ENCODE assay signal across 8 cellular contexts in genomic region chr20:32535316-32535952, GRCh38. TPM values are rescaled to one million over a fixed set of nuclear protein-coding genes. Genes with fewer than 3 reads are reported as not detected.
DNase-seq lines count a peak whose midpoint lies in the region; ATAC-seq and TF ChIP-seq lines count a peak whose summit lies in the region.

No MANE protein-coding gene starts in this region.

- H3K27ac Mint-ChIP-seq in Caco-2 (ENCODE audit: unreplicated experiment) (no peak overlapping the region), WTC11 (no peak overlapping the region)

- DNase-seq in Caco-2 (no peak), NAMALWA (ENCODE audit: low spot score) (peak; percentile 27), WTC11 (ENCODE audit: low spot score) (no peak), adrenal gland (no peak), HT-29 (ENCODE audit: low spot score) (no peak), Kasumi-1 (lab: John Stamatoyannopoulos, UW) (no peak), NCI-H1048 (lab: John Stamatoyannopoulos, UW) (no peak)

- no TSS peak for BruUV-seq in Caco-2 (replicated peaks; lab: Mats Ljungman, UMichigan)

- H3K4me3 Mint-ChIP-seq in Caco-2 (ENCODE audit: unreplicated experiment) (peak overlapping the region; percentile 80), WTC11 (peak overlapping the region; percentile 38)

- peak overlapping the region; percentile 13 for H3K9ac ChIP-seq in mucosa of stomach (ENCODE audit: low read length)

- CTCF ChIA-PET in Caco-2 (lab: Charles Lee): interaction anchor here (0.5 to 2.2 kb wide), 8 partner anchors 9 to 411 kb away, joined by 3 to 10 read pairs (median 3); no protein-coding TSS in a partner anchor
- CTCF ChIA-PET in WTC11 (lab: Charles Lee): interaction anchor here (0.6 to 1.9 kb wide), 9 partner anchors 12 to 130 kb away, joined by 3 to 8 read pairs (median 4); no protein-coding TSS in a partner anchor

- no peak for TF ChIP-seq CTCF in Caco-2 (IDR thresholded peaks at IDR 0.05; ENCODE audit: insufficient read depth in 1 of 2, low read depth in 1 of 2, low read length in 1 of 2, severe bottlenecking in 1 of 2, unreplicated experiment in 1 of 2)
- TF ChIP-seq CTCF in WTC11 (IDR thresholded peaks at IDR 0.05): no peak
- TF ChIP-seq CTCF in adrenal gland (IDR thresholded peaks at IDR 0.05): no peak

- H3K4me3 ChIP-seq in Caco-2 (ENCODE audit: low read depth, low read length) (peak overlapping the region; percentile 71; the same call in 1 of the 2 replicates), mucosa of stomach (ENCODE audit: low read length) (no peak overlapping the region), adrenal gland (no peak overlapping the region)

- H3K4me1 Mint-ChIP-seq in Caco-2 (ENCODE audit: low read depth, unreplicated experiment): peaks cover 19% of the 10 kb centered on the region
- H3K4me1 Mint-ChIP-seq in WTC11: peaks cover 41% of the 10 kb centered on the region

- no peak; the same call in 1 of the 2 replicates for ATAC-seq in WTC11

- H3K9me3 Mint-ChIP-seq in Caco-2 (ENCODE audit: unreplicated experiment) (no peaks in the 10 kb centered on the region), WTC11 (no peaks in the 10 kb centered on the region)

- H3K36me3 Mint-ChIP-seq in Caco-2 (ENCODE audit: insufficient read depth, unreplicated experiment) (no peaks in the 10 kb centered on the region), WTC11 (no peaks in the 10 kb centered on the region)

- POLR2A ChIA-PET in Caco-2 (lab: Charles Lee): no interaction called here
- POLR2A ChIA-PET in WTC11 (lab: Charles Lee): interaction anchor here (0.7 kb wide), 1 partner anchor 137 kb away, joined by 3 read pairs; no protein-coding TSS in a partner anchor

- no peaks in the 10 kb centered on the region for H3K27me3 Mint-ChIP-seq in Caco-2 (ENCODE audit: insufficient read depth, unreplicated experiment)
- peaks cover 25% of the 10 kb centered on the region for H3K27me3 Mint-ChIP-seq in WTC11 (ENCODE audit: low read depth)

- H3K27me3 ChIP-seq in Caco-2 (replicated peaks; ENCODE audit: control insufficient read depth, insufficient read depth, low read length) (no peaks in the 10 kb centered on the region), mucosa of stomach (ENCODE audit: control insufficient read depth, insufficient read depth, low read length) (peaks cover 10% of the 10 kb centered on the region), adrenal gland (no peaks in the 10 kb centered on the region)

- intact Hi-C loops in Caco-2 (cut with micrococcal nuclease; ENCODE audit: unreplicated experiment): loop anchor here (5.0 kb wide), 1 partner anchor 47 kb away; no protein-coding TSS in a partner anchor
- intact Hi-C loops in adrenal gland (cut with DNase I): no loop called here

- 72 to 81% (median 77%) methylated on average over 17 to 18 of the region's 18 CpGs for WGBS in adrenal gland, 4 donors

- H3K4me1 ChIP-seq in Caco-2 (peaks cover 17% of the 10 kb centered on the region), mucosa of stomach (ENCODE audit: control insufficient read depth, insufficient read depth, low read length) (peaks cover 31% of the 10 kb centered on the region), adrenal gland (replicated peaks in 1 of 2) (peaks cover 0 to 28% of the 10 kb centered on the region in 2 donors)

- H3K36me3 ChIP-seq in Caco-2 (ENCODE audit: control insufficient read depth, insufficient read depth, low read length) (no peaks in the 10 kb centered on the region), mucosa of stomach (ENCODE audit: control insufficient read depth, insufficient read depth, low read length) (no peaks in the 10 kb centered on the region), adrenal gland (replicated peaks in 1 of 2) (no peaks in the 10 kb centered on the region)

- H3K9me3 ChIP-seq in Caco-2: no peaks in the 10 kb centered on the region
- no peaks in the 10 kb centered on the region for H3K9me3 ChIP-seq in mucosa of stomach (ENCODE audit: control insufficient read depth, low read length)
- no peaks in the 10 kb centered on the region for H3K9me3 ChIP-seq in adrenal gland (replicated peaks in 1 of 3)

- no peak for TF ChIP-seq POLR2A in adrenal gland (IDR thresholded peaks at IDR 0.05)

- peak overlapping the region in 1 of 5 donors; percentile 60 for H3K27ac ChIP-seq in adrenal gland

TF ChIP-seq in WTC11, 78 proteins besides CTCF, POLR2A, EP300 and RAD21:
- TF ChIP-seq, protein P1, sequence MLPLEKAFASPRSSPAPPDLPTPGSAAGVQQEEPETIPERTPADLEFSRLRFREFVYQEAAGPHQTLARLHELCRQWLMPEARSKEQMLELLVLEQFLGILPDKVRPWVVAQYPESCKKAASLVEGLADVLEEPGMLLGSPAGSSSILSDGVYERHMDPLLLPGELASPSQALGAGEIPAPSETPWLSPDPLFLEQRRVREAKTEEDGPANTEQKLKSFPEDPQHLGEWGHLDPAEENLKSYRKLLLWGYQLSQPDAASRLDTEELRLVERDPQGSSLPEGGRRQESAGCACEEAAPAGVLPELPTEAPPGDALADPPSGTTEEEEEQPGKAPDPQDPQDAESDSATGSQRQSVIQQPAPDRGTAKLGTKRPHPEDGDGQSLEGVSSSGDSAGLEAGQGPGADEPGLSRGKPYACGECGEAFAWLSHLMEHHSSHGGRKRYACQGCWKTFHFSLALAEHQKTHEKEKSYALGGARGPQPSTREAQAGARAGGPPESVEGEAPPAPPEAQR (CRISPR knock-in tag; IDR thresholded peaks at IDR 0.05): no peak
- TF ChIP-seq ZNF396 (CRISPR knock-in tag; IDR thresholded peaks at IDR 0.05; ENCODE audit: borderline replicate concordance): no peak
- TF ChIP-seq JAZF1 (CRISPR knock-in tag; IDR thresholded peaks at IDR 0.05): no peak
- TF ChIP-seq NR2C2 (CRISPR knock-in tag; IDR thresholded peaks at IDR 0.05): no peak
- no peak for TF ChIP-seq ETV6 (CRISPR knock-in tag; IDR thresholded peaks at IDR 0.05)
- TF ChIP-seq, protein P2, sequence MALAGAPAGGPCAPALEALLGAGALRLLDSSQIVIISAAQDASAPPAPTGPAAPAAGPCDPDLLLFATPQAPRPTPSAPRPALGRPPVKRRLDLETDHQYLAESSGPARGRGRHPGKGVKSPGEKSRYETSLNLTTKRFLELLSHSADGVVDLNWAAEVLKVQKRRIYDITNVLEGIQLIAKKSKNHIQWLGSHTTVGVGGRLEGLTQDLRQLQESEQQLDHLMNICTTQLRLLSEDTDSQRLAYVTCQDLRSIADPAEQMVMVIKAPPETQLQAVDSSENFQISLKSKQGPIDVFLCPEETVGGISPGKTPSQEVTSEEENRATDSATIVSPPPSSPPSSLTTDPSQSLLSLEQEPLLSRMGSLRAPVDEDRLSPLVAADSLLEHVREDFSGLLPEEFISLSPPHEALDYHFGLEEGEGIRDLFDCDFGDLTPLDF (CRISPR knock-in tag; IDR thresholded peaks at IDR 0.05): no peak
- TF ChIP-seq, protein P3, sequence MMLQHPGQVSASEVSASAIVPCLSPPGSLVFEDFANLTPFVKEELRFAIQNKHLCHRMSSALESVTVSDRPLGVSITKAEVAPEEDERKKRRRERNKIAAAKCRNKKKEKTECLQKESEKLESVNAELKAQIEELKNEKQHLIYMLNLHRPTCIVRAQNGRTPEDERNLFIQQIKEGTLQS (CRISPR knock-in tag; conservative IDR thresholded peaks at IDR 0.05): no peak
- TF ChIP-seq, protein P4, sequence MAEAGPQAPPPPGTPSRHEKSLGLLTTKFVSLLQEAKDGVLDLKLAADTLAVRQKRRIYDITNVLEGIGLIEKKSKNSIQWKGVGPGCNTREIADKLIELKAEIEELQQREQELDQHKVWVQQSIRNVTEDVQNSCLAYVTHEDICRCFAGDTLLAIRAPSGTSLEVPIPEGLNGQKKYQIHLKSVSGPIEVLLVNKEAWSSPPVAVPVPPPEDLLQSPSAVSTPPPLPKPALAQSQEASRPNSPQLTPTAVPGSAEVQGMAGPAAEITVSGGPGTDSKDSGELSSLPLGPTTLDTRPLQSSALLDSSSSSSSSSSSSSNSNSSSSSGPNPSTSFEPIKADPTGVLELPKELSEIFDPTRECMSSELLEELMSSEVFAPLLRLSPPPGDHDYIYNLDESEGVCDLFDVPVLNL (CRISPR knock-in tag; IDR thresholded peaks at IDR 0.05; ENCODE audit: borderline replicate concordance, low read depth): no peak
- TF ChIP-seq ZNF423 (CRISPR knock-in tag; IDR thresholded peaks at IDR 0.05): no peak
- TF ChIP-seq, protein P5, sequence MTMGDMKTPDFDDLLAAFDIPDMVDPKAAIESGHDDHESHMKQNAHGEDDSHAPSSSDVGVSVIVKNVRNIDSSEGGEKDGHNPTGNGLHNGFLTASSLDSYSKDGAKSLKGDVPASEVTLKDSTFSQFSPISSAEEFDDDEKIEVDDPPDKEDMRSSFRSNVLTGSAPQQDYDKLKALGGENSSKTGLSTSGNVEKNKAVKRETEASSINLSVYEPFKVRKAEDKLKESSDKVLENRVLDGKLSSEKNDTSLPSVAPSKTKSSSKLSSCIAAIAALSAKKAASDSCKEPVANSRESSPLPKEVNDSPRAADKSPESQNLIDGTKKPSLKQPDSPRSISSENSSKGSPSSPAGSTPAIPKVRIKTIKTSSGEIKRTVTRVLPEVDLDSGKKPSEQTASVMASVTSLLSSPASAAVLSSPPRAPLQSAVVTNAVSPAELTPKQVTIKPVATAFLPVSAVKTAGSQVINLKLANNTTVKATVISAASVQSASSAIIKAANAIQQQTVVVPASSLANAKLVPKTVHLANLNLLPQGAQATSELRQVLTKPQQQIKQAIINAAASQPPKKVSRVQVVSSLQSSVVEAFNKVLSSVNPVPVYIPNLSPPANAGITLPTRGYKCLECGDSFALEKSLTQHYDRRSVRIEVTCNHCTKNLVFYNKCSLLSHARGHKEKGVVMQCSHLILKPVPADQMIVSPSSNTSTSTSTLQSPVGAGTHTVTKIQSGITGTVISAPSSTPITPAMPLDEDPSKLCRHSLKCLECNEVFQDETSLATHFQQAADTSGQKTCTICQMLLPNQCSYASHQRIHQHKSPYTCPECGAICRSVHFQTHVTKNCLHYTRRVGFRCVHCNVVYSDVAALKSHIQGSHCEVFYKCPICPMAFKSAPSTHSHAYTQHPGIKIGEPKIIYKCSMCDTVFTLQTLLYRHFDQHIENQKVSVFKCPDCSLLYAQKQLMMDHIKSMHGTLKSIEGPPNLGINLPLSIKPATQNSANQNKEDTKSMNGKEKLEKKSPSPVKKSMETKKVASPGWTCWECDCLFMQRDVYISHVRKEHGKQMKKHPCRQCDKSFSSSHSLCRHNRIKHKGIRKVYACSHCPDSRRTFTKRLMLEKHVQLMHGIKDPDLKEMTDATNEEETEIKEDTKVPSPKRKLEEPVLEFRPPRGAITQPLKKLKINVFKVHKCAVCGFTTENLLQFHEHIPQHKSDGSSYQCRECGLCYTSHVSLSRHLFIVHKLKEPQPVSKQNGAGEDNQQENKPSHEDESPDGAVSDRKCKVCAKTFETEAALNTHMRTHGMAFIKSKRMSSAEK (CRISPR knock-in tag; IDR thresholded peaks at IDR 0.05; ENCODE audit: borderline replicate concordance): no peak
- no peak for TF ChIP-seq ESRRA (CRISPR knock-in tag; IDR thresholded peaks at IDR 0.05; ENCODE audit: borderline replicate concordance)
- no peak for TF ChIP-seq ZNF232 (CRISPR knock-in tag; IDR thresholded peaks at IDR 0.05)
TF ChIP-seq in WTC11: peak in this region for 0.

RNA-seq across cellular contexts. Expression of gene NOL4L, which starts 49.7 kb away (rescaled TPM):
- total RNA-seq in Caco-2 (2022) (75.3 and 80.9 TPM in 2 replicates), WTC11 (2021) (24.0 to 29.0 TPM (median 25.6 TPM) in 3 replicates), adrenal gland (10 to 100 TPM in 7 of 8 donors, 1 to 10 TPM in 1; 9.7 to 30.4 (median 15.7) TPM)
- polyA plus RNA-seq in adrenal gland: 10 to 100 TPM in 2 of 3 donors, 1 to 10 TPM in 1; 6.4 to 29.8 (median 13.8) TPM
- 41.8 and 42.9 TPM in 2 replicates for total RNA-seq in HT-29 (2014; rRNA removed; shearing (Covaris generic))
